ENCODE assay signal across 8 cellular contexts in the genomic region with DNA sequence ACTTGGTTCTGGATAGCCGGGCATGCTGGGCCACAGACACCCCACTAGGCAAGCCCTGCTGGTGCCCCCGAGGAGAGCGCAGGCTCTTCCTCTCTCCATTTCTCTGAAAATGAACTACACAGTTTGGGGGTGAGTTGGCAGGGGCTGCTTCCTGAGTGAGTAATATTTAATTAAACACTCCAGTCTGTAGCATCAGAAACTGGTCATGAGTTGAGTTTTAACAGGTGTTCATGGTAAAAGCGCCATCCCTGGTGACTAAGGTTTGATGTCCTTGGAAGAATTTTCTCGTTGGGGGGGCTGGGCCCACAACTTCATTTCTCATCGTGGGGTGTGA. TPM values are rescaled to one million over a fixed set of nuclear protein-coding genes. Genes with fewer than 3 reads are reported as not detected.
DNase-seq lines count a peak whose midpoint lies in the region; ATAC-seq and TF ChIP-seq lines count a peak whose summit lies in the region.

No MANE protein-coding gene starts in this region.

- no peaks in the 10 kb centered on the region for H3K9me3 Mint-ChIP-seq in HFFc6

- in situ Hi-C loops in ACHN (cut with HindIII; ENCODE audit: low pct_ligation_motif_present, low pct_unique_long_range_greater_than_20kb, low sequenced_read_pairs) (no loop called here), brain microvascular endothelial cell (cut with HindIII; ENCODE audit: low pct_ligation_motif_present, low sequenced_read_pairs) (no loop called here)

- H3K36me3 ChIP-seq in brain microvascular endothelial cell (replicated peaks) (no peaks in the 10 kb centered on the region), muscle layer of duodenum (ENCODE audit: control insufficient read depth in 1 of 2, insufficient read depth in 2 of 2, low read length in 2 of 2) (no peaks in the 10 kb centered on the region)

- H3K27ac Mint-ChIP-seq in HFFc6: no peak overlapping the region

- peak overlapping the region; percentile 97 for H3K4me3 ChIP-seq in brain microvascular endothelial cell (ENCODE audit: low read depth, low read length)
- H3K4me3 ChIP-seq in muscle layer of duodenum (ENCODE audit: low read depth in 1 of 2, low read length in 2 of 2): peak overlapping the region; percentile 74 to 88

- H3K4me1 Mint-ChIP-seq in HFFc6 (ENCODE audit: low read depth): peaks cover 26% of the 10 kb centered on the region

- H3K27me3 ChIP-seq in brain microvascular endothelial cell (replicated peaks) (no peaks in the 10 kb centered on the region), muscle layer of duodenum (ENCODE audit: low read depth, low read length) (peaks cover 8% of the 10 kb centered on the region)

- peak; percentile 73 for DNase-seq in ACHN
- DNase-seq in HFFc6: peak; percentile 88
- peak; percentile 53 for DNase-seq in brain microvascular endothelial cell
- no peak for DNase-seq in NOMO-1 (lab: John Stamatoyannopoulos, UW; ENCODE audit: unreplicated experiment in 2 of 2)
- no peak for DNase-seq in GM20000 (ENCODE audit: low spot score)

- peak overlapping the region; percentile 1 for H3K27ac ChIP-seq in brain microvascular endothelial cell
- H3K27ac ChIP-seq in muscle layer of duodenum (ENCODE audit: low read length): peak overlapping the region; percentile 82

- no peak for ATAC-seq in GM18502 (IDR thresholded peaks at IDR 0.05; ENCODE audit: poor library complexity, unreplicated experiment)
- ATAC-seq in HG02852 (IDR thresholded peaks at IDR 0.05; ENCODE audit: unreplicated experiment): no peak

- peaks cover 22% of the 10 kb centered on the region; the same call in 1 of the 2 replicates for H3K36me3 Mint-ChIP-seq in HFFc6 (ENCODE audit: low read depth)

- H3K4me1 ChIP-seq in muscle layer of duodenum (ENCODE audit: control insufficient read depth in 1 of 2, insufficient read depth in 2 of 2, low read length in 2 of 2): peaks cover 15 to 28% of the 10 kb centered on the region in 2 donors

- H3K4me3 Mint-ChIP-seq in HFFc6: no peak overlapping the region

- H3K9me3 ChIP-seq in muscle layer of duodenum (ENCODE audit: control insufficient read depth in 1 of 2, low read length in 2 of 2): no peaks in the 10 kb centered on the region

- no peak for TF ChIP-seq CTCF in HFFc6 (IDR thresholded peaks at IDR 0.05)
- TF ChIP-seq CTCF in brain microvascular endothelial cell (IDR thresholded peaks at IDR 0.05; ENCODE audit: low read depth, low read length, missing control alignments): no peak
- TF ChIP-seq CTCF in GM20000 (IDR thresholded peaks at IDR 0.05; ENCODE audit: extremely low read depth, missing control alignments): no peak

- no peaks in the 10 kb centered on the region for H3K27me3 Mint-ChIP-seq in HFFc6 (ENCODE audit: insufficient read depth)

RNA-seq across cellular contexts. Expression of a gene that starts 1.7 kb away (rescaled TPM):
- total RNA-seq in HFFc6 (2021; fragmentation: NEBNext Ultra II Directional; extraction: Animal tissue kit (Norgen Biotek cat#: 25700)): 10 to 100 TPM in 1 of 6 experiments, 1 to 10 TPM in 5; 5.9 to 10.4 (median 8.6) TPM

RNA-seq across cellular contexts. Expression of a gene that starts 59.8 kb away (rescaled TPM):
- 10 to 100 TPM; 14.6 to 19.6 (median 16.1) TPM for total RNA-seq in HFFc6 (2021; fragmentation: NEBNext Ultra II Directional; extraction: Animal tissue kit (Norgen Biotek cat#: 25700))

Comparison
In these comparisons a context has a peak if more than half of its experiments do, and no peak if none do; other contexts are left out.
1. DNase-seq: peak in ACHN (single experiment), HFFc6 (single experiment) and brain microvascular endothelial cell (single experiment); none in NOMO-1 (0 of 2) and GM20000 (single experiment).